14 cellular contexts compared by ENCODE assay signal in genomic region chr9:133116346-133117231, GRCh38. TPM values are rescaled to one million over a fixed set of nuclear protein-coding genes. Genes with fewer than 3 reads are reported as not detected.
DNase-seq lines count a peak whose midpoint lies in the region; ATAC-seq and TF ChIP-seq lines count a peak whose summit lies in the region.
"Had no signal": no experiment of that assay in that cellular context is flagged by ENCODE, and none has a peak within 500 bp of the region (broad histone marks: within the 10 kb centered on the region; RNA-seq: fewer than 3 reads in every experiment).

No MANE protein-coding gene starts in this region.

- no peak overlapping the region for H2BK15ac ChIP-seq in IMR-90 (ENCODE audit: low read depth, low read length)

- peak overlapping the region; percentile 69 for H3K4me3 Mint-ChIP-seq in dendritic cell treated with granulocyte-macrophage colony-stimulating factor and Interleukin-4, amounts not matched to agents 40 ng/mL and 50 ng/mL, for 4 days
- H3K4me3 Mint-ChIP-seq in neural progenitor cell: no peak overlapping the region

- TF ChIP-seq CTCF in BE2C (IDR thresholded peaks at IDR 0.05; ENCODE audit: low read depth, low read length) (no peak), IMR-90 (conservative IDR thresholded peaks at IDR 0.05; ENCODE audit: low read depth, low read length) (no peak), neural progenitor cell (IDR thresholded peaks at IDR 0.05) (no peak)

- H3K9me3 Mint-ChIP-seq in dendritic cell treated with granulocyte-macrophage colony-stimulating factor and Interleukin-4, amounts not matched to agents 40 ng/mL and 50 ng/mL, for 4 days: no peaks in the 10 kb centered on the region
- H3K9me3 Mint-ChIP-seq in neural progenitor cell: no peaks in the 10 kb centered on the region
- H3K9me3 Mint-ChIP-seq: immature natural killer cell, neural crest cell had no signal

- ATAC-seq in IMR-90 (ENCODE audit: low read depth) (no peak), GM19395 (IDR thresholded peaks at IDR 0.05; ENCODE audit: unreplicated experiment) (no peak), GM21367 (IDR thresholded peaks at IDR 0.05; ENCODE audit: unreplicated experiment) (no peak)
- ATAC-seq: esophagus mucosa had no signal

- H3K4me2 ChIP-seq in IMR-90 (ENCODE audit: low read depth, low read length) (no peak overlapping the region), neural progenitor cell (no peak overlapping the region)

- H3K36me3 ChIP-seq in BE2C (peaks cover 45% of the 10 kb centered on the region), IMR-90 (ENCODE audit: control insufficient read depth, insufficient read depth, low read length) (0 out of 2 replicates have a peak, but pooled peaks cover 1% of the 10 kb centered on the region), neural progenitor cell (no peaks in the 10 kb centered on the region)
- H3K36me3 ChIP-seq: thoracic aorta had no signal

- peaks cover 81% of the 10 kb centered on the region for H3K4me1 Mint-ChIP-seq in dendritic cell treated with granulocyte-macrophage colony-stimulating factor and Interleukin-4, amounts not matched to agents 40 ng/mL and 50 ng/mL, for 4 days (ENCODE audit: low read depth)
- peaks cover 41% of the 10 kb centered on the region for H3K4me1 Mint-ChIP-seq in neural progenitor cell

- no peak for TF ChIP-seq RAD21 in IMR-90 (IDR thresholded peaks at IDR 0.05; ENCODE audit: low read length)

- H3K18ac ChIP-seq in IMR-90 (ENCODE audit: low read depth, low read length): no peak overlapping the region

- no peak overlapping the region for H3K27ac ChIP-seq in IMR-90 (ENCODE audit: insufficient read depth, low read length)
- H3K27ac ChIP-seq in neural progenitor cell: no peak overlapping the region
- H3K27ac ChIP-seq: ascending aorta, thoracic aorta had no signal

- H2BK20ac ChIP-seq in IMR-90 (ENCODE audit: low read depth, low read length): no peak overlapping the region

- no peak overlapping the region for H4K91ac ChIP-seq in IMR-90 (ENCODE audit: insufficient read depth, low read depth, low read length)

- dilution Hi-C loops in IMR-90 (cut with HindIII; ENCODE audit: low sequenced_read_pairs, unreplicated experiment): no loop called here

- H3K9ac ChIP-seq in IMR-90 (ENCODE audit: low read depth, low read length) (no peak overlapping the region), neural progenitor cell (peak overlapping the region; percentile 13)

- DNase-seq in BE2C (peak; percentile 35), IMR-90 (no peak), neural progenitor cell (ENCODE audit: low spot score) (no peak), HK-2 (ENCODE audit: unreplicated experiment) (no peak), NCI-H2081 (lab: John Stamatoyannopoulos, UW) (no peak)
- DNase-seq: NCI-H1105 had no signal

- no peak overlapping the region for H2AK5ac ChIP-seq in IMR-90 (ENCODE audit: low read depth, low read length)

- H2BK5ac ChIP-seq in IMR-90 (ENCODE audit: low read depth, low read length, poor library complexity, severe bottlenecking): no peak overlapping the region

- peaks cover 27% of the 10 kb centered on the region for H3K9me1 ChIP-seq in IMR-90 (ENCODE audit: insufficient read depth, low read length)

- no peaks in the 10 kb centered on the region for H3K27me3 ChIP-seq in BE2C
- H3K27me3 ChIP-seq in IMR-90 (ENCODE audit: control insufficient read depth, insufficient read depth, low read length): no peaks in the 10 kb centered on the region
- no peaks in the 10 kb centered on the region for H3K27me3 ChIP-seq in neural progenitor cell
- H3K27me3 ChIP-seq: ascending aorta had no signal

- peaks cover 71% of the 10 kb centered on the region for H3K36me3 Mint-ChIP-seq in dendritic cell treated with granulocyte-macrophage colony-stimulating factor and Interleukin-4, amounts not matched to agents 40 ng/mL and 50 ng/mL, for 4 days (ENCODE audit: low read depth)
- H3K36me3 Mint-ChIP-seq in neural progenitor cell: no peaks in the 10 kb centered on the region
- H3K36me3 Mint-ChIP-seq: immature natural killer cell had no signal

- CTCF ChIA-PET in IMR-90 (lab: Yijun Ruan, JAX): interaction anchor here (0.7 kb wide), 1 partner anchor 28 kb away, joined by 3 read pairs; no protein-coding TSS in a partner anchor

- H4K20me1 ChIP-seq in IMR-90 (ENCODE audit: insufficient read depth, low read length): peaks cover 76% of the 10 kb centered on the region
- peaks cover 95% of the 10 kb centered on the region for H4K20me1 ChIP-seq in neural progenitor cell (ENCODE audit: low read depth)

- H3K4me1 ChIP-seq in BE2C (peaks cover 64% of the 10 kb centered on the region), IMR-90 (ENCODE audit: control insufficient read depth, insufficient read depth, low read length) (peaks cover 37% of the 10 kb centered on the region), neural progenitor cell (peaks cover 38% of the 10 kb centered on the region)

- H3K9me3 ChIP-seq in BE2C (no peaks in the 10 kb centered on the region), IMR-90 (ENCODE audit: control insufficient read depth, insufficient read depth, low read length) (no peaks in the 10 kb centered on the region), neural progenitor cell (ENCODE audit: low read depth) (no peaks in the 10 kb centered on the region)
- H3K9me3 ChIP-seq: ascending aorta, thoracic aorta had no signal

- intact Hi-C loops in IMR-90 (cut with micrococcal nuclease): no loop called here
- intact Hi-C loops in dendritic cell treated with granulocyte-macrophage colony-stimulating factor and Interleukin-4, amounts not matched to agents 40 ng/mL and 50 ng/mL, for 4 days (cut with micrococcal nuclease): no loop called here

- in situ Hi-C loops in IMR-90 (cut with MboI; ENCODE audit: low sequenced_read_pairs): no loop called here

- no peak overlapping the region for H2BK120ac ChIP-seq in IMR-90 (ENCODE audit: low read depth, low read length)

- H2AK9ac ChIP-seq in IMR-90 (replicated peaks; ENCODE audit: low read depth, low read length, poor library complexity): peak overlapping the region; percentile 24

- no peak overlapping the region for H4K5ac ChIP-seq in IMR-90 (ENCODE audit: low read depth, low read length)

- no peak overlapping the region for H3K56ac ChIP-seq in IMR-90 (ENCODE audit: extremely low read depth, insufficient read depth, low read length)

- H4K8ac ChIP-seq in IMR-90 (ENCODE audit: low read depth in 2 of 2, low read length in 2 of 2): no peak overlapping the region

- H3K79me2 ChIP-seq in neural progenitor cell (ENCODE audit: low read depth): peaks cover 30% of the 10 kb centered on the region

- no peak overlapping the region for H3K4ac ChIP-seq in IMR-90 (ENCODE audit: low read depth, low read length)

- H3K4me3 ChIP-seq in BE2C (ENCODE audit: low read depth, low read length) (no peak overlapping the region), IMR-90 (ENCODE audit: insufficient read depth, low read depth, low read length) (no peak overlapping the region), neural progenitor cell (no peak overlapping the region)
- H3K4me3 ChIP-seq: ascending aorta, thoracic aorta had no signal

- H3K79me1 ChIP-seq in IMR-90 (ENCODE audit: low read depth in 1 of 2, low read length in 2 of 2): peaks cover 33 to 89% of the 10 kb centered on the region in 2 experiments

- TF ChIP-seq POLR2A in IMR-90 (IDR thresholded peaks at IDR 0.05; ENCODE audit: low read depth, low read length): no peak

- WGBS in IMR-90 (ENCODE audit: extremely low coverage in 2 of 2, insufficient read length in 1 of 2), 2 experiments: 96% methylated on average over 12 of the region's 20 CpGs; no CpG with 5 or more reads in 1 of the 2 experiments

- peaks cover 15% of the 10 kb centered on the region for H3F3A ChIP-seq in neural progenitor cell (ENCODE audit: low read depth)

- no peak overlapping the region for H3K23ac ChIP-seq in IMR-90 (ENCODE audit: low read depth, low read length)

- no TSS peak for BruUV-seq in IMR-90 (replicated peaks; lab: Mats Ljungman, UMichigan)

- H2AFZ ChIP-seq in IMR-90 (replicated peaks; ENCODE audit: low read length, poor library complexity): no peak overlapping the region
- no peak overlapping the region for H2AFZ ChIP-seq in neural progenitor cell (replicated peaks)

- H3K14ac ChIP-seq in IMR-90 (replicated peaks; ENCODE audit: low read depth, low read length): no peak overlapping the region

- peak overlapping the region; percentile 99 for H3K27ac Mint-ChIP-seq in dendritic cell treated with granulocyte-macrophage colony-stimulating factor and Interleukin-4, amounts not matched to agents 40 ng/mL and 50 ng/mL, for 4 days
- no peak overlapping the region for H3K27ac Mint-ChIP-seq in neural progenitor cell

- no peaks in the 10 kb centered on the region for H3K27me3 Mint-ChIP-seq in dendritic cell treated with granulocyte-macrophage colony-stimulating factor and Interleukin-4, amounts not matched to agents 40 ng/mL and 50 ng/mL, for 4 days
- H3K27me3 Mint-ChIP-seq in neural progenitor cell (ENCODE audit: insufficient read depth, low read depth): peaks cover 9% of the 10 kb centered on the region

- POLR2A ChIA-PET in IMR-90 (lab: Charles Lee; ENCODE audit: unreplicated experiment): no interaction called here

TF ChIP-seq in IMR-90, 13 proteins besides CTCF, POLR2A, EP300 and RAD21 (continues in another document):
- no peak for TF ChIP-seq SMC3 (IDR thresholded peaks at IDR 0.05; ENCODE audit: low read depth, low read length)
- TF ChIP-seq MAFK (IDR thresholded peaks at IDR 0.05; ENCODE audit: low read depth, low read length): no peak
- TF ChIP-seq CHD1 (IDR thresholded peaks at IDR 0.05; ENCODE audit: low read depth, low read length): no peak
- no peak for TF ChIP-seq CEBPB (IDR thresholded peaks at IDR 0.05; ENCODE audit: low read depth, low read length)
- TF ChIP-seq RCOR1 (IDR thresholded peaks at IDR 0.05; ENCODE audit: insufficient replicate concordance, low read length): no peak

RNA-seq across cellular contexts. Expression of gene RALGDS, which starts 4.5 kb away (rescaled TPM):
- polyA plus RNA-seq in BE2C (2012; ENCODE audit: insufficient read depth, insufficient read length, low read depth): 327 TPM
- total RNA-seq in IMR-90 (2012; rRNA removed) (12.2 and 13.1 TPM in 2 replicates), neural progenitor cell (ENCODE audit: low replicate concordance) (24.1 and 58.8 TPM in 2 replicates)
- polyA plus RNA-seq in IMR-90 (2012; rRNA removed): 36.9 and 37.2 TPM in 2 replicates
- polyA plus RNA-seq in IMR-90 (2012; cell fraction: cytosol; rRNA removed): 33.9 and 37.7 TPM in 2 replicates
- polyA plus RNA-seq in IMR-90 (2012; cell fraction: nucleus; rRNA removed; ENCODE audit: low replicate concordance): 160 and 211 TPM in 2 replicates

RNA-seq across cellular contexts. Expression of gene GBGT1, which starts 47.1 kb away (rescaled TPM):
- 7.4 TPM for polyA plus RNA-seq in BE2C (2012; ENCODE audit: insufficient read depth, insufficient read length, low read depth)
- 0.83 and 1.8 TPM in 2 replicates for total RNA-seq in IMR-90 (2012; rRNA removed)
- 2.4 and 3.2 TPM in 2 replicates for polyA plus RNA-seq in IMR-90 (2012; rRNA removed)
- 4.8 and 4.9 TPM in 2 replicates for polyA plus RNA-seq in IMR-90 (2012; cell fraction: cytosol; rRNA removed)
- polyA plus RNA-seq in IMR-90 (2012; cell fraction: nucleus; rRNA removed; ENCODE audit: low replicate concordance): 7.1 and 11.3 TPM in 2 replicates
- 2.0 and 3.0 TPM in 2 replicates for total RNA-seq in neural progenitor cell (ENCODE audit: low replicate concordance)
- polyA plus RNA-seq: immature natural killer cell had no signal

RNA-seq across cellular contexts. Expression of gene CEL, which starts 54.8 kb away (rescaled TPM):
- polyA plus RNA-seq in BE2C (2012; ENCODE audit: insufficient read depth, insufficient read length, low read depth): 5.6 TPM
- under 0.01 TPM in 2 replicates for total RNA-seq in IMR-90 (2012; rRNA removed)
- 0.67 and 0.75 TPM in 2 replicates for polyA plus RNA-seq in IMR-90 (2012; rRNA removed)
- 0.27 and 0.51 TPM in 2 replicates for polyA plus RNA-seq in IMR-90 (2012; cell fraction: cytosol; rRNA removed)
- polyA plus RNA-seq in IMR-90 (2012; cell fraction: nucleus; rRNA removed; ENCODE audit: low replicate concordance): 5.5 and 8.5 TPM in 2 replicates
- total RNA-seq in neural progenitor cell (ENCODE audit: low replicate concordance): 1.0 and 2.2 TPM in 2 replicates
- total RNA-seq: ascending aorta had no signal
- polyA plus RNA-seq: immature natural killer cell had no signal
